1 cellular context compared by ENCODE assay signal in genomic region chr20:39829713-39830112, GRCh38.
TF ChIP-seq lines count a peak whose summit lies in the region.

No MANE protein-coding gene starts in this region.

TF ChIP-seq in GM12878, 131 proteins besides CTCF, POLR2A, EP300 and RAD21 (continued from another document):
- TF ChIP-seq IRF5 (IDR thresholded peaks at IDR 0.05; ENCODE audit: borderline replicate concordance) (no peak), JUNB (IDR thresholded peaks at IDR 0.05) (peak; percentile 73), MYC (IDR thresholded peaks at IDR 0.05; ENCODE audit: insufficient read depth, insufficient read length, insufficient replicate concordance, low read length, severe bottlenecking) (no peak), NFXL1 (IDR thresholded peaks at IDR 0.05; ENCODE audit: borderline replicate concordance) (no peak), CEBPZ (IDR thresholded peaks at IDR 0.05; ENCODE audit: low read depth, low read length) (no peak), FOS (IDR thresholded peaks at IDR 0.05; ENCODE audit: borderline replicate concordance, extremely low read depth, insufficient read length) (no peak), BRCA1 (IDR thresholded peaks at IDR 0.05; ENCODE audit: low read depth, low read length) (no peak), BMI1 (IDR thresholded peaks at IDR 0.05; ENCODE audit: borderline replicate concordance) (peak; percentile 46; the same call in 1 of the 2 replicates), ESRRA (IDR thresholded peaks at IDR 0.05; ENCODE audit: low read length) (no peak), TAF1 (IDR thresholded peaks at IDR 0.05; ENCODE audit: borderline replicate concordance, low read depth, low read length) (no peak; the same call in 1 of the 2 replicates), RCOR1 (conservative IDR thresholded peaks at IDR 0.05; ENCODE audit: low read depth, low read length) (no peak), PAX8 (IDR thresholded peaks at IDR 0.05) (no peak), MAX (IDR thresholded peaks at IDR 0.05; ENCODE audit: low read depth, low read length) (no peak), NR2C2 (IDR thresholded peaks at IDR 0.05; ENCODE audit: borderline replicate concordance, control insufficient read depth, insufficient read length, low read depth) (no peak), BACH1 (IDR thresholded peaks at IDR 0.05; ENCODE audit: borderline replicate concordance) (peak; percentile 64; the same call in 1 of the 2 replicates)
